In genomic region chr18:57843403-57843802, GRCh38 we compare ENCODE assay signal across 16 cellular contexts.
"Had no signal": no experiment of that assay in that cellular context is flagged by ENCODE, and none has a peak within 500 bp of the region (broad histone marks: within the 10 kb centered on the region; RNA-seq: fewer than 3 reads in every experiment).

No MANE protein-coding gene starts in this region.

- ATAC-seq: activated CD4-positive, CD25-positive, alpha-beta regulatory T cell treated with anti-CD3 and anti-CD28 coated beads, Interleukin-2, amount 50 U/mL, for 24 hours; foreskin keratinocyte; left cardiac atrium had no signal

- H3K4me3 Mint-ChIP-seq: naive B cell had no signal

- H3K36me3 Mint-ChIP-seq: naive B cell had no signal

- H3K36me3 ChIP-seq: adrenal gland, colonic mucosa, right atrium auricular region, tibial nerve had no signal

- H3K4me1 ChIP-seq: colonic mucosa, tibial nerve had no signal

- H3K9me3 Mint-ChIP-seq: naive B cell had no signal

- H3K27ac ChIP-seq: adrenal gland, colonic mucosa, foreskin keratinocyte, right atrium auricular region, tibial nerve had no signal

- H3K4me3 ChIP-seq: adrenal gland, colonic mucosa, lung, right atrium auricular region, smooth muscle cell, tibial nerve had no signal

- H3K27me3 ChIP-seq: adrenal gland, colonic mucosa, foreskin keratinocyte, right atrium auricular region, tibial nerve had no signal

- H3K9me3 ChIP-seq: adrenal gland, colonic mucosa, right atrium auricular region, tibial nerve had no signal

- DNase-seq: activated CD4-positive, alpha-beta T cell treated with anti-CD3 and anti-CD28 coated beads, Interleukin-2, amount 50 U/mL, for 4 hours; activated naive CD4-positive, alpha-beta T cell treated with anti-CD3 and anti-CD28 coated beads, Interleukin-2, amount 50 U/mL, for 16 hours; activated T-cell treated with anti-CD3 and anti-CD28 coated beads, Interleukin-2, amount 50 U/mL, for 1 hour; adrenal gland; caudate nucleus; colonic mucosa; foreskin keratinocyte; head of caudate nucleus; left cardiac atrium; naive B cell; posterior cingulate gyrus had no signal
